In genomic region chr14:75875958-75876357, GRCh38 we compare ENCODE assay signal across 11 cellular contexts.
A peak's percentile ranks its signal among the peaks of the same experiment; 100 is the strongest.
DNase-seq lines count a peak whose midpoint lies in the region; ATAC-seq and TF ChIP-seq lines count a peak whose summit lies in the region.
"Had no signal": no experiment of that assay in that cellular context is flagged by ENCODE, and none has a peak within 500 bp of the region (broad histone marks: within the 10 kb centered on the region; RNA-seq: fewer than 3 reads in every experiment).

No MANE protein-coding gene starts in this region.

- no peak for TF ChIP-seq POLR2A in IMR-90 (IDR thresholded peaks at IDR 0.05; ENCODE audit: low read depth, low read length)

- no peak overlapping the region for H3K27ac ChIP-seq in IMR-90 (ENCODE audit: insufficient read depth, low read length)
- no peak overlapping the region for H3K27ac ChIP-seq in WERI-Rb-1

- H3K9ac ChIP-seq in IMR-90 (ENCODE audit: low read depth, low read length) = no peak overlapping the region

- 0 out of 4 replicates have a peak, but pooled peaks cover 0 to 3% of the 10 kb centered on the region in 2 experiments for H3K79me1 ChIP-seq in IMR-90 (ENCODE audit: low read depth in 1 of 2, low read length in 2 of 2)

- H2AK5ac ChIP-seq in IMR-90 (ENCODE audit: low read depth, low read length) = peak overlapping the region; percentile 82

- no peak overlapping the region for H2AK9ac ChIP-seq in IMR-90 (replicated peaks; ENCODE audit: low read depth, low read length, poor library complexity)

- no peaks in the 10 kb centered on the region for H3K9me3 Mint-ChIP-seq in osteocyte (ENCODE audit: unreplicated experiment)
- H3K9me3 Mint-ChIP-seq: dendritic cell treated with granulocyte-macrophage colony-stimulating factor and Interleukin-4, amounts not matched to agents 40 ng/mL and 50 ng/mL, for 4 days had no signal

- peak overlapping the region; percentile 72; the same call in 1 of the 2 replicates for H3K23ac ChIP-seq in IMR-90 (ENCODE audit: low read depth, low read length)

- H4K5ac ChIP-seq in IMR-90 (ENCODE audit: low read depth, low read length) = no peak overlapping the region

- no peak overlapping the region for H2BK15ac ChIP-seq in IMR-90 (ENCODE audit: low read depth, low read length)

- no peak for TF ChIP-seq CTCF in IMR-90 (conservative IDR thresholded peaks at IDR 0.05; ENCODE audit: low read depth, low read length)
- TF ChIP-seq CTCF in osteocyte (IDR thresholded peaks at IDR 0.05) = no peak
- TF ChIP-seq CTCF in WERI-Rb-1 (IDR thresholded peaks at IDR 0.05; ENCODE audit: low read depth, low read length) = no peak

- CTCF ChIA-PET in IMR-90 (lab: Yijun Ruan, JAX) = interaction anchor here (1.0 kb wide), 1 partner anchor 30 kb away, joined by 3 read pairs; no protein-coding TSS in a partner anchor

- H3K9me3 ChIP-seq in IMR-90 (ENCODE audit: control insufficient read depth, insufficient read depth, low read length) = no peaks in the 10 kb centered on the region
- H3K9me3 ChIP-seq in WERI-Rb-1 (ENCODE audit: severe bottlenecking) = no peaks in the 10 kb centered on the region

- no peak overlapping the region for H3K4me2 ChIP-seq in IMR-90 (ENCODE audit: low read depth, low read length)

- no peak overlapping the region; the same call in 1 of the 2 replicates for H3K4ac ChIP-seq in IMR-90 (ENCODE audit: low read depth, low read length)

- peaks cover 9% of the 10 kb centered on the region; the same call in 1 of the 2 replicates for H3K9me1 ChIP-seq in IMR-90 (ENCODE audit: insufficient read depth, low read length)

- H3K4me1 ChIP-seq in IMR-90 (ENCODE audit: control insufficient read depth, insufficient read depth, low read length) = peaks cover 23% of the 10 kb centered on the region

- DNase-seq in GM19238 (ENCODE audit: insufficient read length, low spot score) (peak; percentile 44), IMR-90 (no peak), osteocyte (ENCODE audit: extremely low spot score, unreplicated experiment) (no peak), HPDE6-E6E7 (ENCODE audit: extremely low spot score) (no peak), NCI-H446 (lab: John Stamatoyannopoulos, UW) (no peak), WERI-Rb-1 (no peak), SW 1271 (lab: John Stamatoyannopoulos, UW) (no peak)
- DNase-seq: left ventricle myocardium superior, NCI-H2171 treated with DMSO at 0.1 percent for 48 hours had no signal

- H3K14ac ChIP-seq in IMR-90 (replicated peaks; ENCODE audit: low read depth, low read length) = peak overlapping the region; percentile 61; the same call in 1 of the 2 replicates

- dilution Hi-C loops in IMR-90 (cut with HindIII; ENCODE audit: low sequenced_read_pairs, unreplicated experiment) = no loop called here

- BruUV-seq in IMR-90 (replicated peaks; lab: Mats Ljungman, UMichigan) = no TSS peak

- no peak for TF ChIP-seq RAD21 in IMR-90 (IDR thresholded peaks at IDR 0.05; ENCODE audit: low read length)

- no peaks in the 10 kb centered on the region for H4K20me1 ChIP-seq in IMR-90 (ENCODE audit: insufficient read depth, low read length)

- peaks cover 2% of the 10 kb centered on the region for H3K36me3 Mint-ChIP-seq in osteocyte (ENCODE audit: unreplicated experiment)

- no peak overlapping the region for H3K56ac ChIP-seq in IMR-90 (ENCODE audit: extremely low read depth, insufficient read depth, low read length)

- H3K4me3 Mint-ChIP-seq in osteocyte (ENCODE audit: unreplicated experiment) = no peak overlapping the region
- H3K4me3 Mint-ChIP-seq: dendritic cell treated with granulocyte-macrophage colony-stimulating factor and Interleukin-4, amounts not matched to agents 40 ng/mL and 50 ng/mL, for 4 days had no signal

- no peaks in the 10 kb centered on the region for H3K27me3 ChIP-seq in IMR-90 (ENCODE audit: control insufficient read depth, insufficient read depth, low read length)
- no peaks in the 10 kb centered on the region for H3K27me3 ChIP-seq in WERI-Rb-1 (ENCODE audit: insufficient read depth, low read depth, severe bottlenecking)

- intact Hi-C loops in IMR-90 (cut with micrococcal nuclease) = no loop called here

- H2BK20ac ChIP-seq in IMR-90 (ENCODE audit: low read depth, low read length) = no peak overlapping the region

- in situ Hi-C loops in IMR-90 (cut with MboI; ENCODE audit: low sequenced_read_pairs) = no loop called here

- no peaks in the 10 kb centered on the region for H3K36me3 ChIP-seq in IMR-90 (ENCODE audit: control insufficient read depth, insufficient read depth, low read length)
- peaks cover 7% of the 10 kb centered on the region; the same call in 1 of the 2 replicates for H3K36me3 ChIP-seq in WERI-Rb-1

- 63% methylated on average over 1 of the region's 1 CpG; no CpG with 5 or more reads in 1 of the 2 experiments for WGBS in IMR-90 (ENCODE audit: extremely low coverage in 2 of 2, insufficient read length in 1 of 2), 2 experiments

- peak overlapping the region; percentile 47 for H2AFZ ChIP-seq in IMR-90 (replicated peaks; ENCODE audit: low read length, poor library complexity)

- no peaks in the 10 kb centered on the region for H3K27me3 Mint-ChIP-seq in osteocyte (ENCODE audit: unreplicated experiment)
- H3K27me3 Mint-ChIP-seq: dendritic cell treated with granulocyte-macrophage colony-stimulating factor and Interleukin-4, amounts not matched to agents 40 ng/mL and 50 ng/mL, for 4 days had no signal

- POLR2A ChIA-PET in IMR-90 (lab: Charles Lee; ENCODE audit: unreplicated experiment) = no interaction called here

- peaks cover 71% of the 10 kb centered on the region for H3K4me1 Mint-ChIP-seq in osteocyte (ENCODE audit: unreplicated experiment)

- H3K18ac ChIP-seq in IMR-90 (ENCODE audit: low read depth, low read length) = no peak overlapping the region

- ATAC-seq in HG02623 (IDR thresholded peaks at IDR 0.05; ENCODE audit: unreplicated experiment) (peak; percentile 91), IMR-90 (ENCODE audit: low read depth) (no peak)

- no peak overlapping the region for H4K8ac ChIP-seq in IMR-90 (ENCODE audit: low read depth in 2 of 2, low read length in 2 of 2)

- H2BK5ac ChIP-seq in IMR-90 (ENCODE audit: low read depth, low read length, poor library complexity, severe bottlenecking) = no peak overlapping the region

- H4K91ac ChIP-seq in IMR-90 (ENCODE audit: insufficient read depth, low read depth, low read length) = no peak overlapping the region

- no peak overlapping the region for H2BK120ac ChIP-seq in IMR-90 (ENCODE audit: low read depth, low read length)

- H3K4me3 ChIP-seq in IMR-90 (ENCODE audit: insufficient read depth, low read depth, low read length) (no peak overlapping the region), WERI-Rb-1 (ENCODE audit: low read depth, low read length) (no peak overlapping the region)

- H3K27ac Mint-ChIP-seq in osteocyte (ENCODE audit: unreplicated experiment) = peak overlapping the region; percentile 93
- H3K27ac Mint-ChIP-seq: dendritic cell treated with granulocyte-macrophage colony-stimulating factor and Interleukin-4, amounts not matched to agents 40 ng/mL and 50 ng/mL, for 4 days had no signal

TF ChIP-seq in IMR-90, 13 proteins besides CTCF, POLR2A, EP300 and RAD21:
- TF ChIP-seq MAZ (IDR thresholded peaks at IDR 0.05; ENCODE audit: borderline replicate concordance, low read depth, low read length) (no peak), USF2 (IDR thresholded peaks at IDR 0.05; ENCODE audit: low read depth, low read length) (no peak), SMC3 (IDR thresholded peaks at IDR 0.05; ENCODE audit: low read depth, low read length) (no peak), RFX5 (IDR thresholded peaks at IDR 0.05; ENCODE audit: low read depth, low read length) (no peak), CEBPB (IDR thresholded peaks at IDR 0.05; ENCODE audit: low read depth, low read length) (no peak), BHLHE40 (IDR thresholded peaks at IDR 0.05; ENCODE audit: low read depth, low read length) (no peak), CHD1 (IDR thresholded peaks at IDR 0.05; ENCODE audit: low read depth, low read length) (no peak), FOS (IDR thresholded peaks at IDR 0.05; ENCODE audit: low read depth, low read length) (no peak), ELK1 (IDR thresholded peaks at IDR 0.05; ENCODE audit: borderline replicate concordance, low read depth, low read length) (no peak), MAFK (IDR thresholded peaks at IDR 0.05; ENCODE audit: low read depth, low read length) (no peak), NFE2L2 (IDR thresholded peaks at IDR 0.05; ENCODE audit: low read depth, low read length) (no peak), RCOR1 (IDR thresholded peaks at IDR 0.05; ENCODE audit: insufficient replicate concordance, low read length) (no peak), MXI1 (IDR thresholded peaks at IDR 0.05; ENCODE audit: borderline replicate concordance, low read depth, low read length) (no peak)
TF ChIP-seq in IMR-90: peak in this region for 0.
